10 cellular contexts compared by ENCODE assay signal in genomic region chr17:4229627-4230026, GRCh38. TPM values are rescaled to one million over a fixed set of nuclear protein-coding genes. Genes with fewer than 3 reads are reported as not detected.
DNase-seq lines count a peak whose midpoint lies in the region; ATAC-seq and TF ChIP-seq lines count a peak whose summit lies in the region.
"Had no signal": no experiment of that assay in that cellular context is flagged by ENCODE, and none has a peak within 500 bp of the region (broad histone marks: within the 10 kb centered on the region; RNA-seq: fewer than 3 reads in every experiment).

No MANE protein-coding gene starts in this region.

- intact Hi-C loops in ovary (cut with DNase I), result loop anchor here in 1 of 4 donors (5.0 kb wide), 1 partner anchor 33 kb away; the partner anchor contains the start of gene ANKFY1

- peak; percentile 91 for DNase-seq in AG10803 (ENCODE audit: low read depth)
- DNase-seq in RWPE2 (ENCODE audit: low spot score), result no peak
- DNase-seq in fibroblast of peridontal ligament (ENCODE audit: extremely low read depth), result peak; percentile 54
- peak; percentile 43 to 71 (median 56) for DNase-seq in ovary
- DNase-seq in activated CD4-positive, CD25-positive, alpha-beta regulatory T cell treated with anti-CD3 and anti-CD28 coated beads, Interleukin-2, amount 50 U/mL, for 72 hours, result no peak
- DNase-seq in COLO668 (lab: John Stamatoyannopoulos, UW; ENCODE audit: unreplicated experiment), result no peak
- DNase-seq in GDM1 (lab: John Stamatoyannopoulos, UW), result no peak
- DNase-seq: activated gamma-delta T cell treated with Interleukin-2 at 50 U/mL for 16 hours had no signal

- no peak for TF ChIP-seq POLR2A in ovary (IDR thresholded peaks at IDR 0.05)

- H3K4me1 ChIP-seq in RWPE2 (ENCODE audit: insufficient read depth, poor library complexity, severe bottlenecking) (peaks cover 39% of the 10 kb centered on the region), ovary (ENCODE audit: insufficient read depth) (peaks cover 7% of the 10 kb centered on the region)

- ATAC-seq in RWPE2 (ENCODE audit: low read depth) (peak; percentile 30; the same call in 1 of the 3 replicates), HG02938 (IDR thresholded peaks at IDR 0.05; ENCODE audit: unreplicated experiment) (no peak)

- peak overlapping the region; percentile 71 for H3K27ac ChIP-seq in RWPE2 (ENCODE audit: poor library complexity, severe bottlenecking)
- H3K27ac ChIP-seq in ovary, result peak overlapping the region; percentile 50 to 67
- H3K27ac ChIP-seq: neutrophil had no signal

- no peak for TF ChIP-seq EP300 in ovary (IDR thresholded peaks at IDR 0.05)

- no peak for TF ChIP-seq CTCF in AG10803 (conservative IDR thresholded peaks at IDR 0.05; ENCODE audit: low read length)
- no peak for TF ChIP-seq CTCF in RWPE2 (IDR thresholded peaks at IDR 0.05; ENCODE audit: poor library complexity, severe bottlenecking)
- TF ChIP-seq CTCF in ovary (IDR thresholded peaks at IDR 0.05), result no peak

- peaks cover 52% of the 10 kb centered on the region for H3K36me3 ChIP-seq in RWPE2 (ENCODE audit: low read depth)
- no peaks in the 10 kb centered on the region for H3K36me3 ChIP-seq in ovary

- H3K9me3 ChIP-seq in RWPE2 (ENCODE audit: severe bottlenecking) (no peaks in the 10 kb centered on the region), ovary (no peaks in the 10 kb centered on the region)
- H3K9me3 ChIP-seq: neutrophil had no signal

- H3K4me3 ChIP-seq in AG10803 (ENCODE audit: low read length) (peak overlapping the region; percentile 21), RWPE2 (ENCODE audit: severe bottlenecking) (no peak overlapping the region), ovary (no peak overlapping the region)

- WGBS in ovary, 3 donors, result 9 to 13% (median 12%) methylated on average over 5 of the region's 5 CpGs

- H3K27me3 ChIP-seq in RWPE2 (ENCODE audit: insufficient read depth, poor library complexity, severe bottlenecking) (no peaks in the 10 kb centered on the region), ovary (no peaks in the 10 kb centered on the region)
- H3K27me3 ChIP-seq: neutrophil had no signal

RNA-seq across cellular contexts. Expression of gene ANKFY1, which starts 34.2 kb away (rescaled TPM):
- 10 to 100 TPM; 28.4 to 65.1 (median 47.4) TPM for total RNA-seq in ovary
- polyA plus RNA-seq in ovary, result 10 to 100 TPM; 13.7 to 34.8 TPM

Comparison
In these comparisons a context has a peak if more than half of its experiments do, and no peak if none do; other contexts are left out.
1. DNase-seq: peak in AG10803 (single experiment), fibroblast of peridontal ligament (single experiment) and ovary (5 of 5); none in RWPE2 (single experiment), activated CD4-positive, CD25-positive, alpha-beta regulatory T cell treated with anti-CD3 and anti-CD28 coated beads, Interleukin-2, amount 50 U/mL, for 72 hours (single experiment), COLO668 (single experiment) and GDM1 (single experiment).